Comparison of ENCODE assay signal across 11 cellular contexts in the genomic region with DNA sequence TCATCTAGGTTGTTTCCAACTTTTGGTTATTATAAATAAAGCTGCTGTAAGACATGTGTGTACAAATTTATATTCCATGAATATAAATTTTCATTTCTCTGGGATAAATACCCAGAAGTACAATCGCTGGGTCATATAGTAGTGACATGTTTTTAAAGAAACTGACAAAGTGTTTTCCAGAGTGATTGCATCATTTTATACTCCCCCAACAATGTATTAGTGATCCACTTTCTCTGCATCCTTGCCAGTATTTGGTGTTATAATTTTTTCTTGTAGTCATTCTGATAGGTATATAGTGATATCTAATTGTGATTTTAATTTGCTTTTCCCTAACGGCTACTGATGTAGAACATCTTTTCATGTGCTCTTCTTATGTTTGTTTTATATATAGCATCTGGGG.
"Had no signal": no experiment of that assay in that cellular context is flagged by ENCODE, and none has a peak within 500 bp of the region (broad histone marks: within the 10 kb centered on the region; RNA-seq: fewer than 3 reads in every experiment).

No MANE protein-coding gene starts in this region.

- H3K9ac ChIP-seq: GM23248 had no signal

- H3K36me3 ChIP-seq: HAP-1 had no signal

- FAIRE-seq: H1, H54 had no signal

- DNase-seq: GM23248, GOT3, H7, H9, HCEC 1CT, HFFc6 had no signal

- H3K27ac ChIP-seq: GM23248 had no signal

- H3K4me2 ChIP-seq: GM23338 had no signal

- H3K4me1 ChIP-seq: HAP-1 had no signal

- H3K9me3 ChIP-seq: HAP-1 had no signal

- ATAC-seq: GM23338, HCT116 had no signal

- H3K4me3 ChIP-seq: GM23248, GM23338, HAP-1 had no signal

- H2AFZ ChIP-seq: GM23248, GM23338 had no signal
